ENCODE assay signal across 12 cellular contexts in the genomic region with DNA sequence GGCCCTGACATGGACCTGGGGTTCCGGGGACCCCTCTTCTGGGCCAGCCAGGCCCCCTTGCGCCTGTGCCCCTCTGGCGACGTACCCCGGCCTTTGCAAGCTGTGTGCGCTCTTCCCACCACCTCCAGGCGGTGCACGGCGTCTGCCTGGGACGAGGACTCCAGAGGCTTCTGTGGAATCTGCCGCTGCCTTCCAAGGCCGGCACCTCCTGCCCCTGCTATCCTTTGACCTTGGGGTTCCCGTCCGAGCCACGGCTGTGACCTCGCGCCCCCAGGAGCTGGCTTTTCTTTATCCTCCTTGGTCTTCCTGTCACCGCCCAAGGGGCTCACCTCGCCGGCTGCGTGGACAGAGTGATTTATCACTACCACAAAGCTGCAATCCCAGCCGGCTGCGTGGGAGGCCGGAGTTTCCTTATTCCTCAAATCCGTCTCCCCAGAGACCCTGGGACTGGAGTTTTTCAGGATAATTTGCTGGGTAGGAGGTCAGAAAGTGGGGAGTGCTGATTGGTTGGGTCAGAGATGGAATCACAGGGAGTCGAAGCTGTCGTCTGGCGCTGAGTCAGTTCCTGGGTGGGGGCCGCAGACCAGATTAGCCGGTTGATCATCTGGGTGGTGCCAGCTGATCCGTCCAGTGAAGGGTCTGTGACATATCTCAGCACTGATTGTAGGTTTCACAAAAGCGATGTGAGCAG. TPM values are rescaled to one million over a fixed set of nuclear protein-coding genes. Genes with fewer than 3 reads are reported as not detected.
DNase-seq lines count a peak whose midpoint lies in the region; ATAC-seq, FAIRE-seq and TF ChIP-seq lines count a peak whose summit lies in the region.
"Had no signal": no experiment of that assay in that cellular context is flagged by ENCODE, and none has a peak within 500 bp of the region (broad histone marks: within the 10 kb centered on the region; RNA-seq: fewer than 3 reads in every experiment).

No MANE protein-coding gene starts in this region.

- no peak for TF ChIP-seq CTCF in H1 (IDR thresholded peaks at IDR 0.05; ENCODE audit: control extremely low read depth in 1 of 3, insufficient read depth in 1 of 3, low read depth in 1 of 3, low read length in 3 of 3)
- TF ChIP-seq CTCF in right lobe of liver (IDR thresholded peaks at IDR 0.05) = no peak
- TF ChIP-seq CTCF in type B pancreatic cell (conservative IDR thresholded peaks at IDR 0.05) = no peak
- no peak for TF ChIP-seq CTCF in GM13976 (IDR thresholded peaks at IDR 0.05; ENCODE audit: borderline replicate concordance, control extremely low read depth, extremely low read depth, insufficient read depth, missing control alignments)

- no peak overlapping the region for H4K8ac ChIP-seq in H1 (ENCODE audit: extremely low read depth, insufficient read depth, low read length)

- H3K79me2 ChIP-seq in H1 (ENCODE audit: control insufficient read depth in 1 of 2, insufficient read depth in 2 of 2, low read length in 2 of 2) = no peaks in the 10 kb centered on the region

- no peaks in the 10 kb centered on the region for H3K4me1 Mint-ChIP-seq in activated CD4-positive, alpha-beta T cell treated with anti-CD3 and anti-CD28 coated beads, Interleukin-2, amount 10 ng/mL, durations not matched to agents 24 days and 14 days
- H3K4me1 Mint-ChIP-seq in type B pancreatic cell (ENCODE audit: unreplicated experiment) = peaks cover 18% of the 10 kb centered on the region

- no peak for ATAC-seq in right lobe of liver
- ATAC-seq: T-helper 17 cell had no signal

- no peak overlapping the region for H3K56ac ChIP-seq in H1 (replicated peaks; ENCODE audit: insufficient read length, low read depth, low read length)

- H3K4ac ChIP-seq in H1 (replicated peaks; ENCODE audit: insufficient read length, low read depth, low read length) = no peak overlapping the region

- no peak overlapping the region for H3K4me3 Mint-ChIP-seq in activated CD4-positive, alpha-beta T cell treated with anti-CD3 and anti-CD28 coated beads, Interleukin-2, amount 10 ng/mL, durations not matched to agents 24 days and 14 days
- peak overlapping the region; percentile 81 for H3K4me3 Mint-ChIP-seq in type B pancreatic cell
- H3K4me3 Mint-ChIP-seq: T-helper 17 cell had no signal

- no peaks in the 10 kb centered on the region for H3K36me3 Mint-ChIP-seq in activated CD4-positive, alpha-beta T cell treated with anti-CD3 and anti-CD28 coated beads, Interleukin-2, amount 10 ng/mL, durations not matched to agents 24 days and 14 days (ENCODE audit: low read depth)
- no peaks in the 10 kb centered on the region for H3K36me3 Mint-ChIP-seq in type B pancreatic cell

- no peak overlapping the region for H3K4me3 ChIP-seq in H1 (ENCODE audit: extremely low read depth in 1 of 4, insufficient read depth in 2 of 4, low read depth in 3 of 4, low read length in 4 of 4)
- no peak overlapping the region for H3K4me3 ChIP-seq in right lobe of liver
- H3K4me3 ChIP-seq: ovary had no signal

- H3K14ac ChIP-seq in H1 (ENCODE audit: insufficient read length) = no peak overlapping the region

- no peak overlapping the region for H2BK15ac ChIP-seq in H1 (ENCODE audit: low read length)

- no peak overlapping the region for H3K27ac ChIP-seq in H1 (ENCODE audit: low read depth, low read length)
- peak overlapping the region in 2 of 3 donors; percentile 84 to 91 for H3K27ac ChIP-seq in right lobe of liver
- H3K27ac ChIP-seq: ovary had no signal

- no peaks in the 10 kb centered on the region for H3K27me3 ChIP-seq in H1 (replicated peaks in 1 of 4; ENCODE audit: control insufficient read depth in 3 of 4, extremely low read depth in 1 of 4, insufficient read depth in 3 of 4, low read length in 3 of 4)
- no peaks in the 10 kb centered on the region for H3K27me3 ChIP-seq in right lobe of liver
- H3K27me3 ChIP-seq: ovary had no signal

- in situ Hi-C loops in GM13976 (cut with MboI; ENCODE audit: low sequenced_read_pairs, unreplicated experiment) = no loop called here

- H2AFZ ChIP-seq in H1 (ENCODE audit: low read length) = no peak overlapping the region; the same call in 1 of the 2 replicates

- intact Hi-C loops in activated CD4-positive, alpha-beta T cell treated with anti-CD3 and anti-CD28 coated beads, Interleukin-2, amount 10 ng/mL, durations not matched to agents 24 days and 14 days (cut with micrococcal nuclease) = no loop called here
- intact Hi-C loops in right lobe of liver (cut with DNase I) = no loop called here

- H4K20me1 ChIP-seq in H1 (replicated peaks in 1 of 2; ENCODE audit: control insufficient read depth in 1 of 2, insufficient read depth in 2 of 2, low read length in 2 of 2) = no peaks in the 10 kb centered on the region

- H3K9me3 Mint-ChIP-seq in activated CD4-positive, alpha-beta T cell treated with anti-CD3 and anti-CD28 coated beads, Interleukin-2, amount 10 ng/mL, durations not matched to agents 24 days and 14 days = no peaks in the 10 kb centered on the region
- H3K9me3 Mint-ChIP-seq in type B pancreatic cell = no peaks in the 10 kb centered on the region

- peak; percentile 43 for DNase-seq in activated CD4-positive, alpha-beta T cell treated with anti-CD3 and anti-CD28 coated beads, Interleukin-2, amount 10 ng/mL, durations not matched to agents 24 days and 14 days
- DNase-seq in activated CD4-positive, alpha-beta T cell treated with anti-CD3 and anti-CD28 coated beads for 1 hour = no peak
- no peak for DNase-seq in H1 (ENCODE audit: low read depth in 1 of 2, low spot score in 2 of 2)
- peak in 1 of 3 donors; percentile 49 for DNase-seq in right lobe of liver
- peak; percentile 65 for DNase-seq in type B pancreatic cell (ENCODE audit: extremely low spot score, unreplicated experiment)
- DNase-seq in glomerular visceral epithelial cell (ENCODE audit: extremely low spot score) = no peak
- no peak for DNase-seq in GM13976 (ENCODE audit: low spot score)
- DNase-seq in HK-2 (ENCODE audit: unreplicated experiment) = no peak
- DNase-seq: KG1, NCI-H510A, T-helper 17 cell had no signal

- no peak overlapping the region for H2BK20ac ChIP-seq in H1 (ENCODE audit: low read length)

- H3K18ac ChIP-seq in H1 (ENCODE audit: extremely low read depth, low read length) = no peak overlapping the region; the same call in none of the 2 replicates

- no peak for TF ChIP-seq EP300 in H1 (IDR thresholded peaks at IDR 0.05; ENCODE audit: borderline replicate concordance in 1 of 2, low read depth in 2 of 2, low read length in 2 of 2)

- peak overlapping the region; percentile 40 for H4K91ac ChIP-seq in H1 (replicated peaks; ENCODE audit: insufficient read length, low read length)

- H3K23ac ChIP-seq in H1 (ENCODE audit: insufficient read length) = no peak overlapping the region

- no peak overlapping the region for H2AK5ac ChIP-seq in H1 (ENCODE audit: low read depth, low read length)

- TF ChIP-seq POLR2A in H1 (IDR thresholded peaks at IDR 0.05; ENCODE audit: control extremely low read depth in 1 of 2, low read depth in 2 of 2, low read length in 2 of 2) = no peak
- TF ChIP-seq POLR2A in right lobe of liver (IDR thresholded peaks at IDR 0.05) = no peak

- no peaks in the 10 kb centered on the region for H3K36me3 ChIP-seq in H1 (ENCODE audit: control insufficient read depth in 2 of 4, insufficient read depth in 4 of 4, low read length in 3 of 4)
- no peaks in the 10 kb centered on the region for H3K36me3 ChIP-seq in right lobe of liver
- H3K36me3 ChIP-seq: ovary had no signal

- no peak for FAIRE-seq in H1 (lab: Jason Lieb, UNC)

- 87% methylated on average over 32 of the region's 32 CpGs; no CpG with 5 or more reads in 1 of the 2 experiments for WGBS in H1 (ENCODE audit: extremely low coverage in 1 of 2, insufficient coverage in 1 of 2, insufficient read length in 1 of 2, insufficient replicate concordance in 2 of 2, low coverage in 1 of 2, low lambda C conversion rate in 2 of 2, missing lambda C conversion rate in 1 of 2), 2 experiments
- WGBS in right lobe of liver (ENCODE audit: insufficient coverage, low coverage, low lambda C conversion rate, missing lambda C conversion rate) = 70% methylated on average over 11 of the region's 32 CpGs

- H2BK12ac ChIP-seq in H1 (ENCODE audit: low read depth, low read length) = no peak overlapping the region

- no peaks in the 10 kb centered on the region for H3K9me3 ChIP-seq in H1 (ENCODE audit: insufficient read depth in 2 of 2, low read depth in 1 of 2, low read length in 1 of 2)
- no peaks in the 10 kb centered on the region for H3K9me3 ChIP-seq in right lobe of liver
- H3K9me3 ChIP-seq: ovary had no signal

- H3K4me1 ChIP-seq in H1 (replicated peaks in 1 of 4; ENCODE audit: control insufficient read depth in 3 of 4, insufficient read depth in 4 of 4, low read length in 3 of 4) (peaks cover 0 to 3% (median 0%) of the 10 kb centered on the region in 4 experiments; a peak in 2 of 7 replicates), right lobe of liver (peaks cover 0 to 38% (median 14%) of the 10 kb centered on the region in 4 donors)

- no peak overlapping the region for H2BK120ac ChIP-seq in H1 (replicated peaks; ENCODE audit: low read depth, low read length)

- CTCF ChIA-PET in H1 (lab: Charles Lee; ENCODE audit: partially characterized antibody) = no interaction called here

- POLR2A ChIA-PET in H1 (lab: Charles Lee; ENCODE audit: partially characterized antibody) = no interaction called here

- no peaks in the 10 kb centered on the region for H3K23me2 ChIP-seq in H1 (ENCODE audit: low read depth, low read length)

- no peak overlapping the region for H2BK5ac ChIP-seq in H1 (ENCODE audit: low read depth, low read length)

- no peak overlapping the region for H3K9ac ChIP-seq in H1 (replicated peaks in 1 of 4; ENCODE audit: extremely low read depth in 1 of 4, low read depth in 3 of 4, low read length in 3 of 4)

- no peaks in the 10 kb centered on the region for H3K27me3 Mint-ChIP-seq in activated CD4-positive, alpha-beta T cell treated with anti-CD3 and anti-CD28 coated beads, Interleukin-2, amount 10 ng/mL, durations not matched to agents 24 days and 14 days
- H3K27me3 Mint-ChIP-seq in type B pancreatic cell = no peaks in the 10 kb centered on the region
- H3K27me3 Mint-ChIP-seq: T-helper 17 cell had no signal

- no peak overlapping the region for H3K27ac Mint-ChIP-seq in activated CD4-positive, alpha-beta T cell treated with anti-CD3 and anti-CD28 coated beads, Interleukin-2, amount 10 ng/mL, durations not matched to agents 24 days and 14 days
- H3K27ac Mint-ChIP-seq in type B pancreatic cell = peak overlapping the region; percentile 97
- H3K27ac Mint-ChIP-seq: T-helper 17 cell had no signal

- no peaks in the 10 kb centered on the region for H3K79me1 ChIP-seq in H1 (ENCODE audit: low read depth, low read length)

- peak in 1 of 2 experiments; percentile 30; a peak in 1 of 4 replicates for TF ChIP-seq RAD21 in H1 (IDR thresholded peaks at IDR 0.05 in 1 of 2, conservative IDR thresholded peaks at IDR 0.05 in 1 of 2; ENCODE audit: low read depth in 2 of 2, low read length in 2 of 2)

- H4K5ac ChIP-seq in H1 (ENCODE audit: insufficient read length, low read depth, low read length) = peak overlapping the region; percentile 26

- no peak overlapping the region for H3K4me2 ChIP-seq in H1 (ENCODE audit: insufficient read depth in 1 of 2, low read depth in 2 of 2, low read length in 2 of 2)

RNA-seq across cellular contexts. Expression of a gene that starts 19.9 kb away (rescaled TPM):
- 66.0 and 68.7 TPM in 2 replicates for total RNA-seq in activated CD4-positive, alpha-beta T cell treated with anti-CD3 and anti-CD28 coated beads, Interleukin-2, amount 10 ng/mL, durations not matched to agents 24 days and 14 days
- total RNA-seq in H1 (2021; fragmentation: NEBNext Ultra II Directional; extraction: Animal tissue kit (Norgen Biotek cat#: 25700)) = 124 and 128 TPM in 2 replicates
- polyA plus RNA-seq in H1 (2011; rRNA removed) = 93.6 and 134 TPM in 2 replicates
- 112 TPM for polyA plus RNA-seq in H1 (2011; cell fraction: cytosol; rRNA removed)
- 188 TPM for polyA plus RNA-seq in H1 (2011; cell fraction: nucleus; rRNA removed)
- 100 to 153 TPM (median 126 TPM) in 4 replicates for polyA plus RNA-seq in H1 (2012, experiment 1 of 2)
- 109 TPM for polyA plus RNA-seq in H1 (2012, experiment 2 of 2)
- 53.1 TPM for polyA plus RNA-seq in H1 (2013, experiment 1 of 2)
- 49.5 TPM for polyA plus RNA-seq in H1 (2013, experiment 2 of 2)
- polyA minus RNA-seq in H1 (2011; rRNA and poly(A)+ RNA removed) = 95.0 and 156 TPM in 2 replicates
- polyA minus RNA-seq in H1 (2011; cell fraction: cytosol; rRNA and poly(A)+ RNA removed) = 121 TPM
- 94.0 TPM for polyA minus RNA-seq in H1 (2011; cell fraction: nucleus; rRNA and poly(A)+ RNA removed)
- total RNA-seq in right lobe of liver (10 to 100 TPM in 1 of 6 experiments, 1 to 10 TPM in 5; 3.4 to 11.2 (median 5.1) TPM), type B pancreatic cell (ENCODE audit: low replicate concordance) (47.5 and 54.8 TPM in 2 replicates)

RNA-seq across cellular contexts. Expression of a gene that starts 57.3 kb away (rescaled TPM):
- total RNA-seq in activated CD4-positive, alpha-beta T cell treated with anti-CD3 and anti-CD28 coated beads, Interleukin-2, amount 10 ng/mL, durations not matched to agents 24 days and 14 days = 66.3 and 70.5 TPM in 2 replicates
- total RNA-seq in H1 (2021; fragmentation: NEBNext Ultra II Directional; extraction: Animal tissue kit (Norgen Biotek cat#: 25700)) = 55.4 and 57.1 TPM in 2 replicates
- polyA plus RNA-seq in H1 (2011; rRNA removed) = 33.9 and 59.0 TPM in 2 replicates
- polyA plus RNA-seq in H1 (2011; cell fraction: cytosol; rRNA removed) = 56.3 TPM
- 61.5 TPM for polyA plus RNA-seq in H1 (2011; cell fraction: nucleus; rRNA removed)
- 26.6 to 55.2 TPM (median 54.8 TPM) in 4 replicates for polyA plus RNA-seq in H1 (2012, experiment 1 of 2)
- polyA plus RNA-seq in H1 (2012, experiment 2 of 2) = 40.7 TPM
- polyA plus RNA-seq in H1 (2013, experiment 1 of 2) = 35.4 TPM
- polyA plus RNA-seq in H1 (2013, experiment 2 of 2) = 32.3 TPM
- 17.9 and 18.5 TPM in 2 replicates for polyA minus RNA-seq in H1 (2011; rRNA and poly(A)+ RNA removed)
- polyA minus RNA-seq in H1 (2011; cell fraction: cytosol; rRNA and poly(A)+ RNA removed) = 23.8 TPM
- 18.8 TPM for polyA minus RNA-seq in H1 (2011; cell fraction: nucleus; rRNA and poly(A)+ RNA removed)
- 10 to 100 TPM; 20.9 to 32.8 (median 23.2) TPM for total RNA-seq in right lobe of liver
- 45.7 and 53.5 TPM in 2 replicates for total RNA-seq in type B pancreatic cell (ENCODE audit: low replicate concordance)

Comparison
In these comparisons a context has a peak if more than half of its experiments do, and no peak if none do; other contexts are left out.
1. DNase-seq: peak in activated CD4-positive, alpha-beta T cell treated with anti-CD3 and anti-CD28 coated beads, Interleukin-2, amount 10 ng/mL, durations not matched to agents 24 days and 14 days (single experiment) and type B pancreatic cell (single experiment); none in activated CD4-positive, alpha-beta T cell treated with anti-CD3 and anti-CD28 coated beads for 1 hour (single experiment), H1 (0 of 2), glomerular visceral epithelial cell (single experiment), GM13976 (single experiment) and HK-2 (single experiment).